ENCODE assay signal across 29 cellular contexts in the genomic region with DNA sequence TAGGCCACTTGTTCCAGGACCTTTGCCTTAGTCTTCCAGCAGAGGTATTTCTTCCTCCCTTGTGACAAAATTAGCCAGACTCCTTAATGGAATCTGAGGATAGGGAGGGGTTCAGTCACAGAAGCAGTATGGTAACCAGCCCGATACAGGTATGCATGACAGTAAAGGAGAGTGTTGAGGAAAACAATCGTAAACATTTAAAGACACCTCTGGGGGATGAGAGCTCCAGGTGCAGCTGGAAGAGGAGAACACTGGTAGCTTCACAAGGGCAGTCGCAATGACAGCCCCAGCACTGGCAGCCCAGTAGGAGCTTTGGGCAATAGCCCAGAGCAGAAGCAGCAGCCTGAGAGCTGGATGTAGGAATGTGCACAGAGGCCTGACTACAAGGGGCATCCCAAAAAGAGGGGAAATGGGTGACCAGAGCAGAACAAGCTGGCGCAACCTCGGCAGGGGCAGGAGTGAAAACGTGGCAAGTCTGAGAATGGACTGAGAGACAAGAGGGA.
"Had no signal": no experiment of that assay in that cellular context is flagged by ENCODE, and none has a peak within 500 bp of the region (broad histone marks: within the 10 kb centered on the region; RNA-seq: fewer than 3 reads in every experiment).

No MANE protein-coding gene starts in this region.

- H3K4me3 ChIP-seq: ascending aorta, cardiac muscle cell, heart left ventricle, left lung, testis, transverse colon had no signal

- H3K9me3 ChIP-seq: ascending aorta, testis, transverse colon had no signal

- H3K36me3 ChIP-seq: ascending aorta, cardiac muscle cell, heart left ventricle, left lung, transverse colon, WERI-Rb-1 had no signal

- DNase-seq: activated CD4-positive, alpha-beta memory T cell treated with anti-CD3 and anti-CD28 coated beads, Interleukin-2, amount 10 ng/mL, durations not matched to agents 7 days and 5 days; activated CD4-positive, alpha-beta T cell treated with anti-CD3 and anti-CD28 coated beads, Interleukin-2, amount 10 ng/mL, durations not matched to agents 24 days and 14 days; activated CD4-positive, CD25-positive, alpha-beta regulatory T cell treated with anti-CD3 and anti-CD28 coated beads, Interleukin-2, amount 50 U/mL, for 72 hours; activated CD8-positive, alpha-beta memory T cell treated with anti-CD3 and anti-CD28 coated beads, Interleukin-2, amount 50 U/mL, for 48 hours; activated gamma-delta T cell; activated naive CD4-positive, alpha-beta T cell treated with anti-CD3 and anti-CD28 coated beads, Interleukin-2, amount 10 ng/mL, durations not matched to agents 7 days and 5 days; activated naive CD8-positive, alpha-beta T cell treated with anti-CD3 and anti-CD28 coated beads, Interleukin-2, amount 10 ng/mL, durations not matched to agents 7 days and 5 days; activated T-cell treated with anti-CD3 and anti-CD28 coated beads, Interleukin-2, amount 50 U/mL, for 24 hours; cortex of kidney; effector memory CD8-positive, alpha-beta T cell; foreskin fibroblast; hypothalamus; kidney glomerular epithelial cell; left lung; mammary epithelial cell; midbrain; naive thymus-derived CD4-positive, alpha-beta T cell; posterior cingulate gyrus; right cardiac atrium; stimulated activated CD4-positive, alpha-beta T cell treated with anti-CD3 and anti-CD28 coated beads, Interleukin-2, amount 100 ng/mL, for 48 hours; stimulated activated naive CD4-positive, alpha-beta T cell treated with Interleukin-2 at 50 U/mL for 16 hours; SW 1271; T-helper 9 cell; testis; transverse colon; WERI-Rb-1 had no signal

- H3K4me1 ChIP-seq: ascending aorta, transverse colon had no signal

- ATAC-seq: effector memory CD8-positive, alpha-beta T cell; left lung; naive thymus-derived CD4-positive, alpha-beta T cell; right cardiac atrium had no signal

- H3K27me3 ChIP-seq: ascending aorta, cardiac muscle cell, heart left ventricle, left lung, testis, transverse colon had no signal

- H3K27ac ChIP-seq: ascending aorta, cardiac muscle cell, heart left ventricle, left lung, testis, transverse colon, WERI-Rb-1 had no signal
